Comparison of ENCODE assay signal across 1 cellular context in the genomic region with DNA sequence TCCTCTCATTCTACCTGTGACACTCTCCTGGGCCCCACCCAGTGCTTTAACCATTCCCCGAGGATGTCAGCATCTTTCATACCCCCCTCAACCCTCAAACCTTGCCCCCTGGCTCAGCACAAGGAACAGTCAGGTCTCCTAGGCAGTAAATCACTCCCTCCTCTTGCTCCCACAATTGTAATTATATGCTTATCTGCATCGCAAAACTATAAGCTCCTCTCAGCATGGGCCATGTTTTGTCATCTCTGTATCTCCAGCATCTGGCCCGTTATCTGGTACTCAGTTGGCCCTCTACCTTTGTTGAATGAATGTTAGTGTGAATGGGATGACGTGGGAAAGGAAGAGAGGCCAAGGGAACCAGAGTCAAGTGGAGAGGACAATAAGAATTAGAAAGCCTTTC.
TF ChIP-seq lines count a peak whose summit lies in the region.

No MANE protein-coding gene starts in this region.

TF ChIP-seq in GM23338, 12 proteins besides CTCF, POLR2A, EP300 and RAD21:
- TF ChIP-seq POLR2AphosphoS5 (IDR thresholded peaks at IDR 0.05; ENCODE audit: low read depth) (no peak), EZH2 (IDR thresholded peaks at IDR 0.05; ENCODE audit: low read depth, unreplicated experiment) (no peak), CREB1 (CRISPR knock-in tag; IDR thresholded peaks at IDR 0.05; ENCODE audit: low read depth) (no peak), NANOG (IDR thresholded peaks at IDR 0.05; ENCODE audit: borderline replicate concordance) (no peak), STAT1 (IDR thresholded peaks at IDR 0.05; ENCODE audit: unreplicated experiment) (no peak), ZNF331 (CRISPR knock-in tag; IDR thresholded peaks at IDR 0.05; ENCODE audit: low read depth) (no peak), REST (IDR thresholded peaks at IDR 0.05; ENCODE audit: unreplicated experiment) (no peak), EZH2phosphoT487 (IDR thresholded peaks at IDR 0.05; ENCODE audit: unreplicated experiment) (no peak), ZNF462 (CRISPR knock-in tag; IDR thresholded peaks at IDR 0.05) (no peak), ZNF114 (CRISPR knock-in tag; IDR thresholded peaks at IDR 0.05) (no peak), JUNB (IDR thresholded peaks at IDR 0.05; ENCODE audit: unreplicated experiment) (no peak)
- TF ChIP-seq, protein P1, sequence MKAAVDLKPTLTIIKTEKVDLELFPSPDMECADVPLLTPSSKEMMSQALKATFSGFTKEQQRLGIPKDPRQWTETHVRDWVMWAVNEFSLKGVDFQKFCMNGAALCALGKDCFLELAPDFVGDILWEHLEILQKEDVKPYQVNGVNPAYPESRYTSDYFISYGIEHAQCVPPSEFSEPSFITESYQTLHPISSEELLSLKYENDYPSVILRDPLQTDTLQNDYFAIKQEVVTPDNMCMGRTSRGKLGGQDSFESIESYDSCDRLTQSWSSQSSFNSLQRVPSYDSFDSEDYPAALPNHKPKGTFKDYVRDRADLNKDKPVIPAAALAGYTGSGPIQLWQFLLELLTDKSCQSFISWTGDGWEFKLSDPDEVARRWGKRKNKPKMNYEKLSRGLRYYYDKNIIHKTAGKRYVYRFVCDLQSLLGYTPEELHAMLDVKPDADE (IDR thresholded peaks at IDR 0.05), result no peak
